Comparison of ENCODE assay signal across 16 cellular contexts in the genomic region with DNA sequence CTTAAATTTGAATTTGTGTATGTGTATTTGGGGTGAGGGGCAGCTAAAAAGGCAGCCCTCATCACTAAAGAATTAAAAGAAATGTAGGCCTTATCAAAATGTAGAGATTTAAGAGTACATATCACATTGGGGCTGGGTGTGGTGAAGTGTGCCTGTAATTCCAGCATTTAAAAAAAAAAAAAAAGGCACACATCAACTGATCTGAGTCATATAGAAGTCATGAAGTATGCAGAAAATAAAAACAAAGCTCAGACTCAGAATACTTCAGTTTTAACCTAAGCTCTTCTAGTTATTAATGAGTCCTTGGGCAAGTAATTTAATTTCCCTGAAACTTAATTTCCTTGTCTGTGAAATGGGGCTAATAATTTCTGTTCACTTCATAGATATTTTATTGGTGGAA. TPM values are rescaled to one million over a fixed set of nuclear protein-coding genes. Genes with fewer than 3 reads are reported as not detected.
DNase-seq lines count a peak whose midpoint lies in the region; ATAC-seq, FAIRE-seq and TF ChIP-seq lines count a peak whose summit lies in the region.
"Had no signal": no experiment of that assay in that cellular context is flagged by ENCODE, and none has a peak within 500 bp of the region (broad histone marks: within the 10 kb centered on the region; RNA-seq: fewer than 3 reads in every experiment).

No MANE protein-coding gene starts in this region.

- no peaks in the 10 kb centered on the region for H4K20me1 ChIP-seq in K562 (replicated peaks; ENCODE audit: control insufficient read depth, insufficient read depth, low read length)

- H3K27me3 ChIP-seq in HUES48 (ENCODE audit: control insufficient read depth, insufficient read depth, low read length) (no peaks in the 10 kb centered on the region), K562 (ENCODE audit: control insufficient read depth in 2 of 2, insufficient read depth in 2 of 2, low read length in 2 of 2) (no peaks in the 10 kb centered on the region), H7 (ENCODE audit: control insufficient read depth, insufficient read depth, low read length) (no peaks in the 10 kb centered on the region)
- H3K27me3 ChIP-seq: stomach had no signal

- no TSS peak for BruUV-seq in K562 (replicated peaks; lab: Mats Ljungman, UMichigan)

- H3K4me1 ChIP-seq in HUES48 (ENCODE audit: control insufficient read depth, insufficient read depth, low read length) (no peaks in the 10 kb centered on the region), K562 (replicated peaks in 1 of 2; ENCODE audit: control insufficient read depth in 2 of 2, insufficient read depth in 2 of 2, low read length in 2 of 2) (peaks cover 0 to 7% of the 10 kb centered on the region in 2 experiments; a peak in 2 of 5 replicates)
- H3K4me1 ChIP-seq: stomach had no signal

- H3K9ac ChIP-seq in HUES48 (ENCODE audit: low read depth, low read length), result no peak overlapping the region
- H3K9ac ChIP-seq in K562 (ENCODE audit: insufficient read depth in 1 of 2, low read depth in 2 of 2, low read length in 2 of 2), result no peak overlapping the region

- in situ Hi-C loops in K562 (cut with MboI), result no loop called here

- TF ChIP-seq CTCF in K562 (IDR thresholded peaks at IDR 0.05 in 2 of 3, conservative IDR thresholded peaks at IDR 0.05 in 1 of 3; ENCODE audit: insufficient read depth in 2 of 3, low read depth in 1 of 3, low read length in 3 of 3), result no peak

- H3K27ac ChIP-seq in HUES48 (ENCODE audit: low read depth, low read length) (peak overlapping the region; percentile 21), K562 (ENCODE audit: extremely low read depth, low read depth, low read length) (no peak overlapping the region)
- H3K27ac ChIP-seq: stomach had no signal

- no peak for TF ChIP-seq EP300 in K562 (IDR thresholded peaks at IDR 0.05; ENCODE audit: low read length)

- H3K79me2 ChIP-seq in K562 (ENCODE audit: control insufficient read depth, insufficient read depth, low read length), result no peaks in the 10 kb centered on the region

- H3K4me2 ChIP-seq in K562 (ENCODE audit: insufficient read depth, low read length), result no peak overlapping the region

- intact Hi-C loops in K562 (cut with micrococcal nuclease), result no loop called here

- TF ChIP-seq RAD21 in K562 (CRISPR knock-in tag; conservative IDR thresholded peaks at IDR 0.05 in 1 of 2, IDR thresholded peaks at IDR 0.05 in 1 of 2), result no peak

- H3K9me3 ChIP-seq in HUES48 (ENCODE audit: control insufficient read depth, insufficient read depth, low read length) (no peaks in the 10 kb centered on the region), K562 (replicated peaks; ENCODE audit: control insufficient read depth, insufficient read depth, low read depth, low read length) (no peaks in the 10 kb centered on the region)
- H3K9me3 ChIP-seq: stomach had no signal

- no peak for ATAC-seq in K562
- ATAC-seq in GM21737 (IDR thresholded peaks at IDR 0.05; ENCODE audit: unreplicated experiment), result no peak

- CTCF ChIA-PET in K562 (lab: Yijun Ruan, JAX; ENCODE audit: low intra/inter-chr PET ratio), result no interaction called here

- no peak for FAIRE-seq in K562 (lab: Jason Lieb, UNC)
- FAIRE-seq: small intestine had no signal

- POLR2A ChIA-PET in K562 (lab: Yijun Ruan, JAX), result interaction anchor here (1.1 to 1.4 kb wide), 2 partner anchors 9 to 18 kb away, joined by 3 to 4 read pairs; no protein-coding TSS in a partner anchor

- no peak overlapping the region for H3K4me3 ChIP-seq in HUES48 (ENCODE audit: low read depth, low read length)
- H3K4me3 ChIP-seq in K562, result no peak overlapping the region
- no peak overlapping the region for H3K4me3 ChIP-seq in H7 (ENCODE audit: insufficient read depth, low read depth, low read length)
- H3K4me3 ChIP-seq: stomach had no signal

- no peaks in the 10 kb centered on the region for H3K9me1 ChIP-seq in K562 (ENCODE audit: control insufficient read depth, insufficient read depth, low read length)

- H3K36me3 ChIP-seq in HUES48 (ENCODE audit: control insufficient read depth, insufficient read depth, low read length), result no peaks in the 10 kb centered on the region
- H3K36me3 ChIP-seq in K562 (ENCODE audit: control insufficient read depth, insufficient read depth, low read length), result peaks cover 9% of the 10 kb centered on the region; the same call in 2 of the 3 replicates
- H3K36me3 ChIP-seq in H7 (replicated peaks; ENCODE audit: control insufficient read depth, insufficient read depth, low read length), result no peaks in the 10 kb centered on the region

- no peak for TF ChIP-seq POLR2A in K562 (conservative IDR thresholded peaks at IDR 0.05)

- DNase-seq in AG08395 (ENCODE audit: low spot score), result peak; percentile 58
- DNase-seq in K562 (ENCODE audit: extremely low read depth in 1 of 4, low spot score in 3 of 4), result no peak
- DNase-seq in hepatic stellate cell (ENCODE audit: low spot score), result peak; percentile 60
- no peak for DNase-seq in NAMALWA (ENCODE audit: low spot score)
- DNase-seq in NCI-H774 (lab: John Stamatoyannopoulos, UW), result no peak
- DNase-seq in H7, result no peak
- DNase-seq: activated B cell treated with CpG ODN at 0.5 μM for 24 hours, AML-193, Kasumi-1, NCI-H1694 treated with DMSO at 0.1 percent for 48 hours, NCI-H524, nucleus accumbens, stomach had no signal

- H2AFZ ChIP-seq in K562 (ENCODE audit: low read depth, low read length), result no peak overlapping the region

TF ChIP-seq in K562, 482 proteins besides CTCF, POLR2A, EP300 and RAD21:
- TF ChIP-seq, protein P1, sequence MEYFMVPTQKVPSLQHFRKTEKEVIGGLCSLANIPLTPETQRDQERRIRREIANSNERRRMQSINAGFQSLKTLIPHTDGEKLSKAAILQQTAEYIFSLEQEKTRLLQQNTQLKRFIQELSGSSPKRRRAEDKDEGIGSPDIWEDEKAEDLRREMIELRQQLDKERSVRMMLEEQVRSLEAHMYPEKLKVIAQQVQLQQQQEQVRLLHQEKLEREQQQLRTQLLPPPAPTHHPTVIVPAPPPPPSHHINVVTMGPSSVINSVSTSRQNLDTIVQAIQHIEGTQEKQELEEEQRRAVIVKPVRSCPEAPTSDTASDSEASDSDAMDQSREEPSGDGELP (CRISPR knock-in tag; IDR thresholded peaks at IDR 0.05; ENCODE audit: borderline replicate concordance), result no peak
- TF ChIP-seq FOSL1 (tag; conservative IDR thresholded peaks at IDR 0.05), result peak; percentile 30; the same call in 1 of the 2 replicates
- TF ChIP-seq RBM25 (IDR thresholded peaks at IDR 0.05; ENCODE audit: low read depth, low read length, severe bottlenecking), result peak; percentile 57

RNA-seq across cellular contexts. Expression of a gene that starts 31.6 kb away (rescaled TPM):
- total RNA-seq in K562 (2011; cell fraction: chromatin; rRNA removed; ENCODE audit: low replicate concordance), result 13.1 and 19.5 TPM in 2 replicates
- 7.8 and 8.6 TPM in 2 replicates for total RNA-seq in K562 (2011; cell fraction: nucleolus; rRNA removed)
- 13.6 and 24.7 TPM in 2 replicates for total RNA-seq in K562 (2011; cell fraction: nucleoplasm; rRNA removed)
- total RNA-seq in K562 (2014; rRNA removed) (4.9 and 5.5 TPM in 2 replicates), K562 (2014; rRNA removed; fragmentation: Illumina TruSeq; extraction: Trizol) (6.5 and 7.1 TPM in 2 replicates), K562 (2015; rRNA removed; fragmentation: Illumina TruSeq; extraction: Trizol) (4.9 and 5.5 TPM in 2 replicates), K562 (2021) (6.7 and 8.2 TPM in 2 replicates)
- polyA plus RNA-seq in K562 (2011; rRNA removed) (4.4 and 8.2 TPM in 2 replicates), K562 (2014; fragmentation: Illumina TruSeq; extraction: Trizol) (6.8 and 7.1 TPM in 2 replicates), K562 (2014; fragmentation: Nextera tagmentation; extraction: Ambion mirVana) (1 to 10 TPM; 3.1 to 3.2 TPM), K562 (2014; rRNA removed) (3.1 and 5.9 TPM in 2 replicates)
- 3.6 and 8.5 TPM in 2 replicates for polyA plus RNA-seq in K562 (2011; cell fraction: cytosol; rRNA removed)
- polyA plus RNA-seq in K562 (2011; cell fraction: nucleus; rRNA removed), result 5.7 and 6.4 TPM in 2 replicates
- polyA plus RNA-seq in K562 (2012), result 5.6 and 11.8 TPM in 2 replicates
- 6.9 and 10.9 TPM in 2 replicates for polyA minus RNA-seq in K562 (2011; rRNA and poly(A)+ RNA removed)
- 5.2 and 9.8 TPM in 2 replicates for polyA minus RNA-seq in K562 (2011; cell fraction: cytosol; rRNA and poly(A)+ RNA removed)
- 3.2 and 8.0 TPM in 2 replicates for polyA minus RNA-seq in K562 (2011; cell fraction: nucleus; rRNA and poly(A)+ RNA removed)
- 2.8 and 4.6 TPM in 2 replicates for total RNA-seq in H7 (2014; rRNA removed; shearing (Covaris generic))

RNA-seq across cellular contexts. Expression of a gene that starts 42.4 kb away (rescaled TPM):
- total RNA-seq in K562 (2011; cell fraction: chromatin; rRNA removed; ENCODE audit: low replicate concordance), result 68.9 and 128 TPM in 2 replicates
- total RNA-seq in K562 (2011; cell fraction: nucleolus; rRNA removed), result 62.8 and 67.5 TPM in 2 replicates
- total RNA-seq in K562 (2011; cell fraction: nucleoplasm; rRNA removed), result 85.6 and 98.8 TPM in 2 replicates
- total RNA-seq in K562 (2014; rRNA removed), result 30.5 and 33.7 TPM in 2 replicates
- total RNA-seq in K562 (2014; rRNA removed; fragmentation: Illumina TruSeq; extraction: Trizol), result 45.9 and 52.1 TPM in 2 replicates
- total RNA-seq in K562 (2015; rRNA removed; fragmentation: Illumina TruSeq; extraction: Trizol), result 42.8 and 43.6 TPM in 2 replicates
- total RNA-seq in K562 (2021), result 46.5 and 47.7 TPM in 2 replicates
- polyA plus RNA-seq in K562 (2011; rRNA removed), result 66.3 and 92.4 TPM in 2 replicates
- polyA plus RNA-seq in K562 (2011; cell fraction: cytosol; rRNA removed), result 72.2 and 79.6 TPM in 2 replicates
- 40.5 and 51.5 TPM in 2 replicates for polyA plus RNA-seq in K562 (2011; cell fraction: nucleus; rRNA removed)
- 33.6 and 40.2 TPM in 2 replicates for polyA plus RNA-seq in K562 (2012)
- polyA plus RNA-seq in K562 (2014; fragmentation: Illumina TruSeq; extraction: Trizol), result 52.6 and 58.1 TPM in 2 replicates
- 10 to 100 TPM; 40.6 to 64.0 TPM for polyA plus RNA-seq in K562 (2014; fragmentation: Nextera tagmentation; extraction: Ambion mirVana)
- polyA plus RNA-seq in K562 (2014; rRNA removed), result 48.8 and 54.0 TPM in 2 replicates
- polyA minus RNA-seq in K562 (2011; rRNA and poly(A)+ RNA removed), result 86.8 and 106 TPM in 2 replicates
- polyA minus RNA-seq in K562 (2011; cell fraction: cytosol; rRNA and poly(A)+ RNA removed), result 34.7 and 41.7 TPM in 2 replicates
- polyA minus RNA-seq in K562 (2011; cell fraction: nucleus; rRNA and poly(A)+ RNA removed), result 47.1 and 62.5 TPM in 2 replicates
- total RNA-seq in H7 (2014; rRNA removed; shearing (Covaris generic)), result 35.8 and 35.9 TPM in 2 replicates

Comparison
In these comparisons a context has a peak if more than half of its experiments do, and no peak if none do; other contexts are left out.
1. DNase-seq: peak in AG08395 (single experiment) and hepatic stellate cell (single experiment); none in K562 (0 of 4), NAMALWA (single experiment), NCI-H774 (single experiment) and H7 (single experiment).